In genomic region chr1:233166896-233167295, GRCh38 we compare ENCODE assay signal across 1 cellular context.
TF ChIP-seq lines count a peak whose summit lies in the region.

No MANE protein-coding gene starts in this region.

TF ChIP-seq in GM12878, 131 proteins besides CTCF, POLR2A, EP300 and RAD21 (continued from another document):
- TF ChIP-seq, protein P1, sequence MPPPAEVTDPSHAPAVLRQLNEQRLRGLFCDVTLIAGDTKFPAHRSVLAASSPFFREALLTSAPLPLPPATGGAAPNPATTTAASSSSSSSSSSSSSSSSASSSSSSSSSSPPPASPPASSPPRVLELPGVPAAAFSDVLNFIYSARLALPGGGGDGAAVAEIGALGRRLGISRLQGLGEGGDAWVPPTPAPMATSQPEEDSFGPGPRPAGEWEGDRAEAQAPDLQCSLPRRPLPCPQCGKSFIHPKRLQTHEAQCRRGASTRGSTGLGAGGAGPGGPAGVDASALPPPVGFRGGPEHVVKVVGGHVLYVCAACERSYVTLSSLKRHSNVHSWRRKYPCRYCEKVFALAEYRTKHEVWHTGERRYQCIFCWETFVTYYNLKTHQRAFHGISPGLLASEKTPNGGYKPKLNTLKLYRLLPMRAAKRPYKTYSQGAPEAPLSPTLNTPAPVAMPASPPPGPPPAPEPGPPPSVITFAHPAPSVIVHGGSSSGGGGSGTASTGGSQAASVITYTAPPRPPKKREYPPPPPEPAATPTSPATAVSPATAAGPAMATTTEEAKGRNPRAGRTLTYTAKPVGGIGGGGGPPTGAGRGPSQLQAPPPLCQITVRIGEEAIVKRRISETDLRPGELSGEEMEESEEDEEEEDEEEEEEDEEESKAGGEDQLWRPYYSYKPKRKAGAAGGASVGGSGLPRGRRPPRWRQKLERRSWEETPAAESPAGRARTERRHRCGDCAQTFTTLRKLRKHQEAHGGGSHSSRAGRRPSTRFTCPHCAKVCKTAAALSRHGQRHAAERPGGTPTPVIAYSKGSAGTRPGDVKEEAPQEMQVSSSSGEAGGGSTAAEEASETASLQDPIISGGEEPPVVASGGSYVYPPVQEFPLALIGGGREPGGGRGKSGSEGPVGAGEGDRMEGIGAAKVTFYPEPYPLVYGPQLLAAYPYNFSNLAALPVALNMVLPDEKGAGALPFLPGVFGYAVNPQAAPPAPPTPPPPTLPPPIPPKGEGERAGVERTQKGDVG (CRISPR knock-in tag; IDR thresholded peaks at IDR 0.05): no peak
- no peak for TF ChIP-seq RELA (IDR thresholded peaks at IDR 0.05; ENCODE audit: borderline replicate concordance, partially characterized antibody)
- TF ChIP-seq SREBF2 (IDR thresholded peaks at IDR 0.05; ENCODE audit: low read length): no peak
- no peak for TF ChIP-seq PAX5 (IDR thresholded peaks at IDR 0.05; ENCODE audit: borderline replicate concordance, low read depth, low read length)
